8 cellular contexts compared by ENCODE assay signal in genomic region chr19:4969292-4969771, GRCh38. TPM values are rescaled to one million over a fixed set of nuclear protein-coding genes. Genes with fewer than 3 reads are reported as not detected.
DNase-seq lines count a peak whose midpoint lies in the region; ATAC-seq and TF ChIP-seq lines count a peak whose summit lies in the region.

No MANE protein-coding gene starts in this region.

- H3K27me3 Mint-ChIP-seq in HFFc6 (ENCODE audit: insufficient read depth) = peaks cover 7% of the 10 kb centered on the region

- DNase-seq in AG04450 (ENCODE audit: low read depth, low spot score) = no peak
- no peak for DNase-seq in HFFc6
- DNase-seq in body of pancreas = no peak
- DNase-seq in cerebellar nuclear complex (lab: John Stamatoyannopoulos, UW) = no peak
- DNase-seq in Kasumi-1 (lab: John Stamatoyannopoulos, UW) = no peak
- no peak for DNase-seq in anterior cingulate cortex (lab: John Stamatoyannopoulos, UW)
- no peak for DNase-seq in NCI-H446 (lab: John Stamatoyannopoulos, UW)

- H3K27ac Mint-ChIP-seq in HFFc6 = peak overlapping the region; percentile 60

- peak overlapping the region; percentile 97 for H3K4me3 Mint-ChIP-seq in HFFc6

- no peak for TF ChIP-seq POLR2A in body of pancreas (IDR thresholded peaks at IDR 0.05)

- intact Hi-C loops in body of pancreas (cut with DNase I) = no loop called here

- peak overlapping the region; percentile 84 for H3K4me3 ChIP-seq in AG04450 (ENCODE audit: low read depth, low read length)
- H3K4me3 ChIP-seq in body of pancreas = peak overlapping the region; percentile 8 to 41
- peak overlapping the region; percentile 56 to 67 for H3K4me3 ChIP-seq in mucosa of rectum (ENCODE audit: low read length in 2 of 2)

- H3K9me3 Mint-ChIP-seq in HFFc6 = no peaks in the 10 kb centered on the region

- no peaks in the 10 kb centered on the region for H3K27me3 ChIP-seq in AG04450 (ENCODE audit: control insufficient read depth, insufficient read depth, low read length)
- no peaks in the 10 kb centered on the region for H3K27me3 ChIP-seq in body of pancreas
- no peaks in the 10 kb centered on the region for H3K27me3 ChIP-seq in mucosa of rectum (ENCODE audit: control insufficient read depth in 2 of 2, insufficient read depth in 2 of 2, low read length in 2 of 2)

- peak; percentile 15 for ATAC-seq in body of pancreas

- H3K4me1 ChIP-seq in body of pancreas (peaks cover 43% of the 10 kb centered on the region), mucosa of rectum (ENCODE audit: control insufficient read depth in 2 of 2, insufficient read depth in 2 of 2, low read length in 2 of 2) (peaks cover 25 to 29% of the 10 kb centered on the region in 2 donors)

- peaks cover 51% of the 10 kb centered on the region for H3K4me1 Mint-ChIP-seq in HFFc6 (ENCODE audit: low read depth)

- H3K36me3 Mint-ChIP-seq in HFFc6 (ENCODE audit: low read depth) = no peaks in the 10 kb centered on the region

- H3K27ac ChIP-seq in AG04450 (ENCODE audit: low read depth, low read length) (no peak overlapping the region), body of pancreas (peak overlapping the region; percentile 55 to 69 (median 69)), mucosa of rectum (ENCODE audit: low read depth in 2 of 2, low read length in 2 of 2) (no peak overlapping the region)

- CTCF ChIA-PET in AG04450 (lab: Charles Lee) = interaction anchor here (1.5 kb wide), 1 partner anchor 58 kb away, joined by 5 read pairs; no protein-coding TSS in a partner anchor

- no peaks in the 10 kb centered on the region; the same call in 1 of the 2 replicates for H3K9me3 ChIP-seq in AG04450 (ENCODE audit: control insufficient read depth, insufficient read depth, low read length)
- no peaks in the 10 kb centered on the region for H3K9me3 ChIP-seq in body of pancreas
- no peaks in the 10 kb centered on the region for H3K9me3 ChIP-seq in mucosa of rectum (ENCODE audit: control insufficient read depth in 2 of 2, low read length in 2 of 2)

- TF ChIP-seq CTCF in AG04450 (IDR thresholded peaks at IDR 0.05; ENCODE audit: low read depth, low read length) (no peak), HFFc6 (IDR thresholded peaks at IDR 0.05) (no peak), body of pancreas (IDR thresholded peaks at IDR 0.05) (no peak)

- H3K36me3 ChIP-seq in body of pancreas (replicated peaks in 1 of 2; ENCODE audit: insufficient read depth in 1 of 2, low read depth in 2 of 2) = no peaks in the 10 kb centered on the region
- no peaks in the 10 kb centered on the region for H3K36me3 ChIP-seq in mucosa of rectum (ENCODE audit: control insufficient read depth in 2 of 2, insufficient read depth in 2 of 2, low read length in 2 of 2)

- WGBS in body of pancreas, 2 donors = 1 to 4% methylated on average over 13 to 18 of the region's 54 CpGs

- peak overlapping the region; percentile 56 to 68 for H3K9ac ChIP-seq in mucosa of rectum (ENCODE audit: low read depth in 1 of 2, low read length in 2 of 2)

- POLR2A ChIA-PET in AG04450 (lab: Yijun Ruan, JAX) = interaction anchor here (0.5 to 1.4 kb wide), 9 partner anchors 11 to 160 kb away, joined by 3 to 15 read pairs (median 4); no protein-coding TSS in a partner anchor

RNA-seq across cellular contexts. Expression of gene KDM4B, which starts 0.4 kb away (rescaled TPM):
- 7.7 and 10.6 TPM in 2 replicates for polyA plus RNA-seq in AG04450 (2011; rRNA removed)
- polyA minus RNA-seq in AG04450 (2011; rRNA and poly(A)+ RNA removed) = 30.3 and 31.2 TPM in 2 replicates
- 10 to 100 TPM; 17.0 to 27.2 (median 20.3) TPM for total RNA-seq in HFFc6 (2021; fragmentation: NEBNext Ultra II Directional; extraction: Animal tissue kit (Norgen Biotek cat#: 25700))
- 10 to 100 TPM; 18.9 to 35.3 TPM for total RNA-seq in body of pancreas

Comparison
In these comparisons a context has a peak if more than half of its experiments do, and no peak if none do; other contexts are left out.
1. H3K27ac ChIP-seq: peak in body of pancreas (4 of 4); none in AG04450 (single experiment) and mucosa of rectum (0 of 2).
2. H3K4me3 ChIP-seq: peak in every context shown above with its lines; median percentile 84 in AG04450; 62 in mucosa of rectum; 24 in body of pancreas.